In the genomic region with DNA sequence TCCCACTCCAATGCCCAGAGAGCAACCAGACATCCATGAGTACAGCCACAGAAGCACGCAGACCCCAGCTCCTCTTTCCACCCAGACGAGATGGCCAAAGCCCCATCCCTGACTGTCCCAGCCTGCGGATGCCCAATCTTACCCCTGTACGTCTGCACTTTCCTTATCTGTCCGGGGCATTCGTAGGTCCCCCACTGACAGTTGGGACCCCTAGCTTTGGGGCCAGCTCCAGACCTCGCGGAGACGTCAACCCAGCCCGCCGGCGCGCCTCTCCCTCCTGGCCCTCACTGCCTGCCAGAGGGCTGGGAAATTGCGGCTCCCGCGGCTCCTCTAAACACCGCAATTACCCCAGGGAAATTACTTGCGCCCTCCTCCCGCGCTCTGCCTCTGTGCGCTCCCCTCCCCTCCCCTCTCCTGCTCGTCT, we compare ENCODE assay signal across 16 cellular contexts. TPM values are rescaled to one million over a fixed set of nuclear protein-coding genes. Genes with fewer than 3 reads are reported as not detected.
A peak's percentile ranks its signal among the peaks of the same experiment; 100 is the strongest.
DNase-seq lines count a peak whose midpoint lies in the region; ATAC-seq and TF ChIP-seq lines count a peak whose summit lies in the region.
"Had no signal": no experiment of that assay in that cellular context is flagged by ENCODE, and none has a peak within 500 bp of the region (broad histone marks: within the 10 kb centered on the region; RNA-seq: fewer than 3 reads in every experiment).

No MANE protein-coding gene starts in this region.

- POLR2A ChIA-PET in T-cell (lab: Charles Lee) = no interaction called here

- intact Hi-C loops in lower lobe of right lung (cut with DNase I) = no loop called here

- no peak overlapping the region for H3K27ac Mint-ChIP-seq in activated naive CD8-positive, alpha-beta T cell
- no peak overlapping the region for H3K27ac Mint-ChIP-seq in activated naive CD8-positive, alpha-beta T cell treated with anti-CD3 and anti-CD28 coated beads, Interleukin-2, amount 50 U/mL, for 24 hours
- H3K27ac Mint-ChIP-seq in T-cell (no peak overlapping the region), type B pancreatic cell (no peak overlapping the region)

- H3K9me3 Mint-ChIP-seq in activated naive CD8-positive, alpha-beta T cell (ENCODE audit: low read depth) = no peaks in the 10 kb centered on the region
- no peaks in the 10 kb centered on the region for H3K9me3 Mint-ChIP-seq in activated naive CD8-positive, alpha-beta T cell treated with anti-CD3 and anti-CD28 coated beads, Interleukin-2, amount 50 U/mL, for 24 hours
- H3K9me3 Mint-ChIP-seq in T-cell = no peaks in the 10 kb centered on the region
- no peaks in the 10 kb centered on the region for H3K9me3 Mint-ChIP-seq in type B pancreatic cell

- no peaks in the 10 kb centered on the region for H3K36me3 Mint-ChIP-seq in activated naive CD8-positive, alpha-beta T cell
- H3K36me3 Mint-ChIP-seq in activated naive CD8-positive, alpha-beta T cell treated with anti-CD3 and anti-CD28 coated beads, Interleukin-2, amount 50 U/mL, for 24 hours (ENCODE audit: low read depth) = no peaks in the 10 kb centered on the region
- H3K36me3 Mint-ChIP-seq in T-cell (no peaks in the 10 kb centered on the region), type B pancreatic cell (no peaks in the 10 kb centered on the region)

- no peak for DNase-seq in activated naive CD8-positive, alpha-beta T cell treated with anti-CD3 and anti-CD28 coated beads, Interleukin-2, amount 50 U/mL, for 24 hours
- no peak for DNase-seq in T-cell
- peak; percentile 23 for DNase-seq in lower lobe of right lung
- no peak for DNase-seq in type B pancreatic cell (ENCODE audit: extremely low spot score, unreplicated experiment)
- DNase-seq in dermis blood vessel endothelial cell = no peak
- no peak for DNase-seq in LoVo (ENCODE audit: low spot score)
- no peak for DNase-seq in NCI-H1105 treated with DMSO at 0.1 percent for 48 hours (lab: John Stamatoyannopoulos, UW)
- DNase-seq: AML-193; effector memory CD4-positive, alpha-beta T cell; foreskin fibroblast; NCI-H2171 had no signal

- peaks cover 13% of the 10 kb centered on the region for H3K27me3 Mint-ChIP-seq in activated naive CD8-positive, alpha-beta T cell
- peaks cover 34% of the 10 kb centered on the region for H3K27me3 Mint-ChIP-seq in activated naive CD8-positive, alpha-beta T cell treated with anti-CD3 and anti-CD28 coated beads, Interleukin-2, amount 50 U/mL, for 24 hours
- H3K27me3 Mint-ChIP-seq in T-cell = peaks cover 23 to 56% of the 10 kb centered on the region in 2 donors
- H3K27me3 Mint-ChIP-seq in type B pancreatic cell = peaks cover 64% of the 10 kb centered on the region

- H3K36me3 ChIP-seq in lower lobe of right lung = no peaks in the 10 kb centered on the region
- H3K36me3 ChIP-seq: tibial nerve had no signal

- peaks cover 8% of the 10 kb centered on the region for H3K4me1 ChIP-seq in lower lobe of right lung

- peaks cover 77% of the 10 kb centered on the region for H3K27me3 ChIP-seq in lower lobe of right lung (ENCODE audit: low read depth)
- H3K27me3 ChIP-seq: body of pancreas had no signal

- CTCF ChIA-PET in T-cell (lab: Charles Lee) = no interaction called here

- ATAC-seq in activated naive CD8-positive, alpha-beta T cell treated with anti-CD3 and anti-CD28 coated beads, Interleukin-2, amount 50 U/mL, for 24 hours = no peak
- ATAC-seq in T-cell (replicated peaks in 1 of 4) = no peak
- ATAC-seq in lower lobe of right lung = no peak
- ATAC-seq: body of pancreas, mucosa of descending colon had no signal

- H3K4me3 ChIP-seq in lower lobe of right lung = no peak overlapping the region
- H3K4me3 ChIP-seq: body of pancreas, mucosa of descending colon, SK-N-MC, tibial nerve had no signal

- peak overlapping the region; percentile 54 for H3K4me3 Mint-ChIP-seq in activated naive CD8-positive, alpha-beta T cell
- H3K4me3 Mint-ChIP-seq in activated naive CD8-positive, alpha-beta T cell treated with anti-CD3 and anti-CD28 coated beads, Interleukin-2, amount 50 U/mL, for 24 hours = no peak overlapping the region
- H3K4me3 Mint-ChIP-seq in T-cell (peak overlapping the region; percentile 28 to 58 (median 53)), type B pancreatic cell (peak overlapping the region; percentile 59)

- no peaks in the 10 kb centered on the region for H3K9me3 ChIP-seq in lower lobe of right lung
- H3K9me3 ChIP-seq: body of pancreas, mucosa of descending colon, tibial nerve had no signal

- no peak overlapping the region for H3K27ac ChIP-seq in lower lobe of right lung
- H3K27ac ChIP-seq: body of pancreas, SK-N-MC, tibial nerve had no signal

- TF ChIP-seq CTCF in lower lobe of right lung (IDR thresholded peaks at IDR 0.05) (no peak), type B pancreatic cell (conservative IDR thresholded peaks at IDR 0.05) (no peak)

- H3K4me1 Mint-ChIP-seq in activated naive CD8-positive, alpha-beta T cell (ENCODE audit: low read depth) = peaks cover 8% of the 10 kb centered on the region
- peaks cover 6% of the 10 kb centered on the region for H3K4me1 Mint-ChIP-seq in activated naive CD8-positive, alpha-beta T cell treated with anti-CD3 and anti-CD28 coated beads, Interleukin-2, amount 50 U/mL, for 24 hours
- H3K4me1 Mint-ChIP-seq in T-cell (peaks cover 0 to 16% (median 12%) of the 10 kb centered on the region in 3 donors), type B pancreatic cell (ENCODE audit: unreplicated experiment) (no peaks in the 10 kb centered on the region)

RNA-seq across cellular contexts. Expression of a gene that starts 2.3 kb away (rescaled TPM):
- under 1 TPM in 2 of 5 donors, not detected in 3; 0.15 to 0.19 TPM for total RNA-seq in T-cell
- total RNA-seq in lower lobe of right lung = 1.0 TPM
- 7.8 and 9.6 TPM in 2 replicates for total RNA-seq in type B pancreatic cell (ENCODE audit: low replicate concordance)
- not detected in 2 replicates for total RNA-seq in dermis blood vessel endothelial cell

RNA-seq across cellular contexts. Expression of a gene that starts 29.4 kb away (rescaled TPM):
- total RNA-seq in T-cell (not detected), lower lobe of right lung (not detected), type B pancreatic cell (ENCODE audit: low replicate concordance) (1.5 and 6.5 TPM in 2 replicates), dermis blood vessel endothelial cell (not detected in 2 replicates)
- total RNA-seq: body of pancreas, tibial nerve had no signal

RNA-seq across cellular contexts. Expression of a gene that starts 34.8 kb away (rescaled TPM):
- not detected for total RNA-seq in T-cell
- total RNA-seq in lower lobe of right lung = not detected
- total RNA-seq in type B pancreatic cell (ENCODE audit: low replicate concordance) = 0.34 TPM in 1 of 2 replicates, not detected in the other
- not detected in 2 replicates for total RNA-seq in dermis blood vessel endothelial cell
- total RNA-seq: body of pancreas, mucosa of descending colon, tibial nerve had no signal

RNA-seq across cellular contexts. Expression of a gene that starts 40.6 kb away (rescaled TPM):
- not detected for total RNA-seq in T-cell
- total RNA-seq in lower lobe of right lung = not detected
- total RNA-seq in type B pancreatic cell (ENCODE audit: low replicate concordance) = 0.60 TPM in 1 of 2 replicates, not detected in the other
- not detected in 2 replicates for total RNA-seq in dermis blood vessel endothelial cell
- total RNA-seq: body of pancreas, mucosa of descending colon, tibial nerve had no signal

RNA-seq across cellular contexts. Expression of a gene that starts 54.1 kb away (rescaled TPM):
- total RNA-seq in T-cell = not detected
- not detected for total RNA-seq in lower lobe of right lung
- 0.50 and 0.87 TPM in 2 replicates for total RNA-seq in type B pancreatic cell (ENCODE audit: low replicate concordance)
- not detected in 2 replicates for total RNA-seq in dermis blood vessel endothelial cell
- total RNA-seq: body of pancreas, mucosa of descending colon, tibial nerve had no signal
